Comparison of ENCODE assay signal across 14 cellular contexts in genomic region chr2:189865836-189866235, GRCh38.
"Had no signal": no experiment of that assay in that cellular context is flagged by ENCODE, and none has a peak within 500 bp of the region (broad histone marks: within the 10 kb centered on the region; RNA-seq: fewer than 3 reads in every experiment).

No MANE protein-coding gene starts in this region.

- H3K9me3 ChIP-seq: gastroesophageal sphincter, left lung, tibial artery had no signal

- DNase-seq: activated CD4-positive, alpha-beta T cell treated with anti-CD3 and anti-CD28 coated beads for 36 hours; activated CD4-positive, alpha-beta T cell treated with anti-CD3 and anti-CD28 coated beads, Interleukin-2, amount 50 U/mL, for 48 hours; amygdala; dermis blood vessel endothelial cell; effector memory CD8-positive, alpha-beta T cell; heart left ventricle; left lung; midbrain; naive B cell; stimulated activated CD4-positive, alpha-beta T cell treated with anti-CD3 and anti-CD28 coated beads, Interleukin-2, amount 100 ng/mL, for 24 hours; stimulated activated naive CD4-positive, alpha-beta T cell treated with Interleukin-2 at 50 U/mL for 16 hours; tibial artery had no signal

- H3K27ac ChIP-seq: cardiac muscle cell, gastroesophageal sphincter, heart left ventricle, left lung, tibial artery had no signal

- H3K36me3 ChIP-seq: cardiac muscle cell had no signal

- H3K4me1 ChIP-seq: gastroesophageal sphincter, tibial artery had no signal

- H3K4me3 ChIP-seq: cardiac muscle cell, gastroesophageal sphincter, heart left ventricle, left lung, tibial artery had no signal

- H3K27me3 ChIP-seq: cardiac muscle cell, gastroesophageal sphincter, heart left ventricle, left lung, tibial artery had no signal
